In genomic region chr12:20234474-20234873, GRCh38 we compare ENCODE assay signal across 27 cellular contexts.
"Had no signal": no experiment of that assay in that cellular context is flagged by ENCODE, and none has a peak within 500 bp of the region (broad histone marks: within the 10 kb centered on the region; RNA-seq: fewer than 3 reads in every experiment).

No MANE protein-coding gene starts in this region.

- FAIRE-seq: urothelium cell line had no signal

- H3K4me3 ChIP-seq: stomach, suprapubic skin, testis, thoracic aorta, thyroid gland, tibial artery, tibial nerve, transverse colon, upper lobe of left lung, upper lobe of right lung, uterus, vagina had no signal

- H3K9me3 ChIP-seq: suprapubic skin, testis, thoracic aorta, thyroid gland, tibial artery, tibial nerve, transverse colon, upper lobe of left lung, upper lobe of right lung, uterus, vagina had no signal

- H3K36me3 ChIP-seq: stomach, suprapubic skin, thoracic aorta, thyroid gland, tibial artery, tibial nerve, transverse colon, upper lobe of left lung, upper lobe of right lung, uterus, vagina had no signal

- H3K27me3 ChIP-seq: stomach, suprapubic skin, testis, thyroid gland, tibial artery, tibial nerve, transverse colon, upper lobe of left lung, upper lobe of right lung, uterus, vagina had no signal

- ATAC-seq: stimulated activated effector memory CD8-positive, alpha-beta T cell treated with anti-CD3 and anti-CD28 coated beads, Interleukin-12 subunit alpha, Interleukin-12 subunit beta, amount 100 ng/mL, for 72 hours; stimulated activated memory B cell treated with anti-CD40 and anti-IgM and Interleukin-4, amounts not matched to agents 10 μg/mL and 1 μg/mL and 100 μg/mL, for 72 hours; stimulated activated naive B cell treated with anti-CD40 and anti-IgM and Interleukin-4, amounts not matched to agents 10 μg/mL and 1 μg/mL and 100 μg/mL, for 72 hours; stimulated activated naive CD8-positive, alpha-beta T cell treated with anti-CD3 and anti-CD28 coated beads, Interleukin-15, amount 100 ng/mL, for 72 hours; stimulated activated naive CD8-positive, alpha-beta T cell treated with anti-CD3 and anti-CD28 coated beads, Interleukin-15, Interleukin-2, amounts not matched to agents 100 U/mL and 50 U/mL, for 24 hours; upper lobe of right lung had no signal

- DNase-seq: stimulated activated CD4-positive, alpha-beta T cell treated with anti-CD3 and anti-CD28 coated beads, Interleukin-2, amount 100 ng/mL, for 48 hours; stimulated activated CD4-positive, alpha-beta T cell treated with anti-CD3 and anti-CD28 coated beads, Interleukin-4, amount 100 ng/mL, for 1 hour; stimulated activated CD4-positive, alpha-beta T cell treated with anti-CD3 and anti-CD28 coated beads, Interleukin-4, amount 100 ng/mL, for 24 hours; stimulated activated CD4-positive, alpha-beta T cell treated with anti-CD3 and anti-CD28 coated beads, Interleukin-4, amount 100 ng/mL, for 4 hours; stimulated activated CD8-positive, alpha-beta memory T cell treated with anti-CD3 and anti-CD28 coated beads, Interleukin-4, amount 100 ng/mL, for 48 hours; stimulated activated naive B cell treated with anti-CD40 and anti-IgM and Interleukin-4, amounts not matched to agents 10 μg/mL and 1 μg/mL and 100 μg/mL, for 72 hours; stimulated activated naive CD4-positive, alpha-beta T cell; stimulated activated naive CD4-positive, alpha-beta T cell treated with Interleukin-2 at 50 U/mL for 16 hours; stimulated activated naive CD8-positive, alpha-beta T cell treated with anti-CD3 and anti-CD28 coated beads, Interleukin-15, amount 100 ng/mL, for 72 hours; stimulated activated naive CD8-positive, alpha-beta T cell treated with anti-CD3 and anti-CD28 coated beads, Interleukin-15, Interleukin-2, amounts not matched to agents 100 U/mL and 50 U/mL, for 24 hours; stomach; substantia nigra; testis; thyroid gland; tibial artery; transverse colon; trophoblast cell; upper lobe of left lung; upper lobe of right lung; uterus had no signal

- H3K4me1 ChIP-seq: stomach, suprapubic skin, testis, thyroid gland, tibial artery, tibial nerve, transverse colon, upper lobe of left lung, upper lobe of right lung, uterus, vagina had no signal

- H3K27ac ChIP-seq: stomach, suprapubic skin, testis, thoracic aorta, thyroid gland, tibial artery, tibial nerve, transverse colon, upper lobe of left lung, upper lobe of right lung, uterus, vagina had no signal
